Comparison of ENCODE assay signal across 12 cellular contexts in genomic region chr2:49028101-49028500, GRCh38.
A peak's percentile ranks its signal among the peaks of the same experiment; 100 is the strongest.
DNase-seq lines count a peak whose midpoint lies in the region; ATAC-seq and TF ChIP-seq lines count a peak whose summit lies in the region.
"Had no signal": no experiment of that assay in that cellular context is flagged by ENCODE, and none has a peak within 500 bp of the region (broad histone marks: within the 10 kb centered on the region; RNA-seq: fewer than 3 reads in every experiment).

No MANE protein-coding gene starts in this region.

- TF ChIP-seq CTCF in GM06990 (IDR thresholded peaks at IDR 0.05; ENCODE audit: insufficient read depth, low read length, poor library complexity, severe bottlenecking), result no peak
- TF ChIP-seq CTCF in smooth muscle cell (IDR thresholded peaks at IDR 0.05; ENCODE audit: borderline replicate concordance, insufficient read depth, poor library complexity, severe bottlenecking), result no peak
- no peak for TF ChIP-seq CTCF in sigmoid colon (IDR thresholded peaks at IDR 0.05)

- no peaks in the 10 kb centered on the region for H3K36me3 ChIP-seq in GM06990 (ENCODE audit: control insufficient read depth, insufficient read depth, low read length)
- no peaks in the 10 kb centered on the region for H3K36me3 ChIP-seq in smooth muscle cell (ENCODE audit: low read depth)
- H3K36me3 ChIP-seq in sigmoid colon, result no peaks in the 10 kb centered on the region
- no peaks in the 10 kb centered on the region for H3K36me3 ChIP-seq in effector memory CD4-positive, alpha-beta T cell (ENCODE audit: control insufficient read depth, insufficient read depth, low read length)
- H3K36me3 ChIP-seq: heart left ventricle had no signal

- H3K4me3 ChIP-seq in GM06990 (replicated peaks; ENCODE audit: low read depth, low read length), result no peak overlapping the region
- H3K4me3 ChIP-seq in smooth muscle cell, result no peak overlapping the region
- no peak overlapping the region for H3K4me3 ChIP-seq in sigmoid colon
- H3K4me3 ChIP-seq in effector memory CD4-positive, alpha-beta T cell (ENCODE audit: insufficient read depth, low read depth, low read length, poor library complexity, severe bottlenecking), result no peak overlapping the region
- H3K4me3 ChIP-seq: heart left ventricle, skin epidermis had no signal

- no peak for TF ChIP-seq POLR2A in sigmoid colon (IDR thresholded peaks at IDR 0.05)

- H2AFZ ChIP-seq in smooth muscle cell (ENCODE audit: low read depth), result no peak overlapping the region

- H3K27me3 ChIP-seq in GM06990 (replicated peaks; ENCODE audit: control insufficient read depth, insufficient read depth, low read length), result no peaks in the 10 kb centered on the region
- H3K27me3 ChIP-seq in smooth muscle cell (ENCODE audit: low read depth), result no peaks in the 10 kb centered on the region
- H3K27me3 ChIP-seq in sigmoid colon, result no peaks in the 10 kb centered on the region
- no peaks in the 10 kb centered on the region for H3K27me3 ChIP-seq in effector memory CD4-positive, alpha-beta T cell (replicated peaks; ENCODE audit: control insufficient read depth, insufficient read depth, low read length, poor library complexity, severe bottlenecking)
- H3K27me3 ChIP-seq: heart left ventricle had no signal

- WGBS in smooth muscle cell (ENCODE audit: low lambda C conversion rate), result 87% methylated on average over 3 of the region's 3 CpGs
- 74 to 80% methylated on average over 3 of the region's 3 CpGs for WGBS in sigmoid colon, 2 donors

- ATAC-seq in GM19324 (IDR thresholded peaks at IDR 0.05; ENCODE audit: low FRiP score, unreplicated experiment), result peak; percentile 94
- ATAC-seq in HG02642 (IDR thresholded peaks at IDR 0.05; ENCODE audit: poor library complexity, unreplicated experiment), result peak; percentile 100
- ATAC-seq in HG03457 (IDR thresholded peaks at IDR 0.05; ENCODE audit: unreplicated experiment), result peak; percentile 92
- ATAC-seq: activated CD8-positive, alpha-beta T cell treated with anti-CD3 and anti-CD28 coated beads for 36 hours; heart left ventricle had no signal

- H3K79me2 ChIP-seq in smooth muscle cell (ENCODE audit: low read depth), result no peaks in the 10 kb centered on the region

- H3K4me1 ChIP-seq in smooth muscle cell (ENCODE audit: low read depth) (no peaks in the 10 kb centered on the region), sigmoid colon (no peaks in the 10 kb centered on the region)
- no peaks in the 10 kb centered on the region for H3K4me1 ChIP-seq in effector memory CD4-positive, alpha-beta T cell (ENCODE audit: control insufficient read depth, insufficient read depth, low read length, poor library complexity, severe bottlenecking)
- H3K4me1 ChIP-seq: heart left ventricle had no signal

- intact Hi-C loops in sigmoid colon (cut with DNase I), result no loop called here

- H3K9ac ChIP-seq in smooth muscle cell (ENCODE audit: low read depth), result no peak overlapping the region

- H3K27ac ChIP-seq in smooth muscle cell (ENCODE audit: low read depth) (no peak overlapping the region), sigmoid colon (no peak overlapping the region)
- H3K27ac ChIP-seq in effector memory CD4-positive, alpha-beta T cell (ENCODE audit: insufficient read depth, low read length, poor library complexity, severe bottlenecking), result no peak overlapping the region
- H3K27ac ChIP-seq: heart left ventricle, skin epidermis had no signal

- H4K20me1 ChIP-seq in smooth muscle cell (ENCODE audit: low read depth), result no peaks in the 10 kb centered on the region

- H3K4me2 ChIP-seq in smooth muscle cell, result no peak overlapping the region

- H3K9me3 ChIP-seq in smooth muscle cell (replicated peaks; ENCODE audit: low read depth) (no peaks in the 10 kb centered on the region), sigmoid colon (no peaks in the 10 kb centered on the region)
- no peaks in the 10 kb centered on the region for H3K9me3 ChIP-seq in effector memory CD4-positive, alpha-beta T cell (ENCODE audit: control insufficient read depth, low read length)
- H3K9me3 ChIP-seq: heart left ventricle had no signal

- DNase-seq in GM06990 (ENCODE audit: extremely low read depth, insufficient read length) (peak; percentile 23), smooth muscle cell (lab: John Stamatoyannopoulos, UW; ENCODE audit: unreplicated experiment) (no peak), NCI-H187 treated with DMSO at 0.1 percent for 48 hours (lab: John Stamatoyannopoulos, UW) (no peak), sigmoid colon (no peak)
- no peak for DNase-seq in effector memory CD4-positive, alpha-beta T cell
- DNase-seq: activated CD8-positive, alpha-beta T cell treated with anti-CD3 and anti-CD28 coated beads for 36 hours; activated naive CD8-positive, alpha-beta T cell treated with anti-CD3 and anti-CD28 coated beads, Interleukin-2, amount 10 ng/mL, durations not matched to agents 7 days and 5 days; heart left ventricle had no signal

- TF ChIP-seq EP300 in sigmoid colon (IDR thresholded peaks at IDR 0.05), result no peak

- H3F3A ChIP-seq in smooth muscle cell (ENCODE audit: low read depth), result no peaks in the 10 kb centered on the region
